ENCODE assay signal across 9 cellular contexts in the genomic region with DNA sequence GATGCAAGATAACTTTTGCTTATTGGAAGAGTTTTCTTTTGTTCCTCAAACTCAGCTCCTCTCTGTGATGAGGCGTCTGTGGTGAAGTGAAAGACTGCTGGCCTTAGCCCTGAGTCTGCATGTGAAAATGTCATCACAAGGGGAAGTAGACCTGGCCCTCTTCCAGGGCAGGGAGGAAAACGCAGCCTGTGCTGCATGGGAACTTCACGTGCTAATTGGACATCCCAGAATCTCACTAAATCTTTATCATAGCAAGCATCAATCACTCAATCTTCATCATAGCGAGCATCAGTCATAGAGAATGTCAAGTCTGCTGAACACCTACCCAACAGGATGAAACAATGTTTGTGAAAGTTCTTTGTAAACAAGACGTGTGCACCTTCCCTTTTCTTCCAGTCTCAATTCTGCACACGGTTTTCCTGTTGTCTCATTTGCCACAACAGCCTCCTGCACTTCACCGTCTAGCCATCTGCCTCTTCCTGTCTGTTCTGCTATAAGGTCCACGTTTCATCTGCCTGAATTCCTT.
DNase-seq lines count a peak whose midpoint lies in the region; ATAC-seq, FAIRE-seq and TF ChIP-seq lines count a peak whose summit lies in the region.
"Had no signal": no experiment of that assay in that cellular context is flagged by ENCODE, and none has a peak within 500 bp of the region (broad histone marks: within the 10 kb centered on the region; RNA-seq: fewer than 3 reads in every experiment).

No MANE protein-coding gene starts in this region.

- no peak for FAIRE-seq in pancreas (lab: Jason Lieb, UNC)

- H3K27ac ChIP-seq in gastroesophageal sphincter = no peak overlapping the region
- H3K27ac ChIP-seq in pancreas = no peak overlapping the region
- no peak overlapping the region for H3K27ac ChIP-seq in prostate gland

- 42 to 70% methylated on average over 7 to 8 of the region's 8 CpGs for WGBS in gastroesophageal sphincter (ENCODE audit: low coverage in 1 of 2), 2 donors
- WGBS in pancreas, 2 donors = 74% methylated on average over 8 of the region's 8 CpGs
- 64% methylated on average over 8 of the region's 8 CpGs for WGBS in prostate gland

- DNase-seq in GM12865 (ENCODE audit: low read depth) = peak; percentile 71
- DNase-seq in RPMI7951 (ENCODE audit: low read depth) = peak; percentile 71
- DNase-seq in pancreas = peak in 1 of 6 donors; percentile 53
- no peak for DNase-seq in T-helper 2 cell treated with Interferon-gamma antibody and Interleukin-4, amounts not matched to agents 5 μg/mL and 100 μg/mL, for 36 hours (ENCODE audit: low spot score)
- DNase-seq in prostate gland (ENCODE audit: low spot score) = no peak
- no peak for DNase-seq in effector CD8-positive, alpha-beta T cell (lab: John Stamatoyannopoulos, UW)
- DNase-seq in glutamatergic neuron = no peak
- DNase-seq: DMS79 had no signal

- no peaks in the 10 kb centered on the region for H3K4me1 ChIP-seq in gastroesophageal sphincter
- H3K4me1 ChIP-seq in pancreas = no peaks in the 10 kb centered on the region
- H3K4me1 ChIP-seq in prostate gland (replicated peaks) = no peaks in the 10 kb centered on the region

- H3K4me3 Mint-ChIP-seq in T-helper 2 cell treated with Interferon-gamma antibody and Interleukin-4, amounts not matched to agents 5 μg/mL and 100 μg/mL, for 36 hours = no peak overlapping the region
- H3K4me3 Mint-ChIP-seq in glutamatergic neuron (ENCODE audit: unreplicated experiment) = no peak overlapping the region

- no peak overlapping the region for H3K27ac Mint-ChIP-seq in T-helper 2 cell treated with Interferon-gamma antibody and Interleukin-4, amounts not matched to agents 5 μg/mL and 100 μg/mL, for 36 hours
- H3K27ac Mint-ChIP-seq in glutamatergic neuron (ENCODE audit: unreplicated experiment) = no peak overlapping the region

- H3K27me3 ChIP-seq in gastroesophageal sphincter (peaks cover 10% of the 10 kb centered on the region), pancreas (no peaks in the 10 kb centered on the region), prostate gland (replicated peaks; ENCODE audit: insufficient read depth) (no peaks in the 10 kb centered on the region)

- ATAC-seq in gastroesophageal sphincter (peak; percentile 55), pancreas (peak in 3 of 4 donors; percentile 30 to 82 (median 74))

- TF ChIP-seq CTCF in GM12865 (IDR thresholded peaks at IDR 0.05; ENCODE audit: insufficient read depth, low read depth, low read length, missing control alignments) = no peak
- TF ChIP-seq CTCF in gastroesophageal sphincter (IDR thresholded peaks at IDR 0.05) = peak in 1 of 4 experiments; percentile 7
- TF ChIP-seq CTCF in pancreas (IDR thresholded peaks at IDR 0.05) = no peak
- no peak for TF ChIP-seq CTCF in prostate gland (IDR thresholded peaks at IDR 0.05)
- TF ChIP-seq CTCF in glutamatergic neuron (IDR thresholded peaks at IDR 0.05; ENCODE audit: partially characterized antibody, unreplicated experiment) = no peak

- no peak overlapping the region; the same call in none of the 2 replicates for H3K4me3 ChIP-seq in GM12865 (ENCODE audit: low read depth, low read length)
- H3K4me3 ChIP-seq in gastroesophageal sphincter = no peak overlapping the region
- H3K4me3 ChIP-seq in pancreas = no peak overlapping the region
- H3K4me3 ChIP-seq in prostate gland = no peak overlapping the region

- H3K9me3 Mint-ChIP-seq in T-helper 2 cell treated with Interferon-gamma antibody and Interleukin-4, amounts not matched to agents 5 μg/mL and 100 μg/mL, for 36 hours = peaks cover 9% of the 10 kb centered on the region
- H3K9me3 Mint-ChIP-seq in glutamatergic neuron (ENCODE audit: unreplicated experiment) = peaks cover 11% of the 10 kb centered on the region

- intact Hi-C loops in pancreas (cut with DNase I) (no loop called here), prostate gland (cut with DNase I) (no loop called here)

- no peak for TF ChIP-seq POLR2A in gastroesophageal sphincter (IDR thresholded peaks at IDR 0.05)
- no peak for TF ChIP-seq POLR2A in prostate gland (IDR thresholded peaks at IDR 0.05)

- no peaks in the 10 kb centered on the region for H3K9me3 ChIP-seq in gastroesophageal sphincter
- H3K9me3 ChIP-seq in pancreas = no peaks in the 10 kb centered on the region
- H3K9me3 ChIP-seq in prostate gland = no peaks in the 10 kb centered on the region

- H3K36me3 Mint-ChIP-seq in T-helper 2 cell treated with Interferon-gamma antibody and Interleukin-4, amounts not matched to agents 5 μg/mL and 100 μg/mL, for 36 hours (ENCODE audit: low read depth) = no peaks in the 10 kb centered on the region
- H3K36me3 Mint-ChIP-seq in glutamatergic neuron (ENCODE audit: unreplicated experiment) = peaks cover 10% of the 10 kb centered on the region

- H3K4me1 Mint-ChIP-seq in T-helper 2 cell treated with Interferon-gamma antibody and Interleukin-4, amounts not matched to agents 5 μg/mL and 100 μg/mL, for 36 hours (ENCODE audit: low read depth) = peaks cover 6% of the 10 kb centered on the region
- peaks cover 39% of the 10 kb centered on the region for H3K4me1 Mint-ChIP-seq in glutamatergic neuron (ENCODE audit: low read depth, unreplicated experiment)

- peaks cover 13% of the 10 kb centered on the region for H3K27me3 Mint-ChIP-seq in T-helper 2 cell treated with Interferon-gamma antibody and Interleukin-4, amounts not matched to agents 5 μg/mL and 100 μg/mL, for 36 hours (ENCODE audit: low read depth)
- H3K27me3 Mint-ChIP-seq in glutamatergic neuron (ENCODE audit: unreplicated experiment) = peaks cover 3% of the 10 kb centered on the region

- H3K36me3 ChIP-seq in gastroesophageal sphincter (no peaks in the 10 kb centered on the region), pancreas (no peaks in the 10 kb centered on the region), prostate gland (no peaks in the 10 kb centered on the region)

- TF ChIP-seq EP300 in gastroesophageal sphincter (IDR thresholded peaks at IDR 0.05) = no peak

Comparison
In these comparisons a context has a peak if more than half of its experiments do, and no peak if none do; other contexts are left out.
1. DNase-seq: peak in GM12865 (single experiment) and RPMI7951 (single experiment); none in T-helper 2 cell treated with Interferon-gamma antibody and Interleukin-4, amounts not matched to agents 5 μg/mL and 100 μg/mL, for 36 hours (single experiment), prostate gland (single experiment), effector CD8-positive, alpha-beta T cell (single experiment) and glutamatergic neuron (single experiment).